Comparison of ENCODE assay signal across 16 cellular contexts in genomic region chr19:3549816-3550215, GRCh38. TPM values are rescaled to one million over a fixed set of nuclear protein-coding genes. Genes with fewer than 3 reads are reported as not detected.
DNase-seq lines count a peak whose midpoint lies in the region; ATAC-seq lines count a peak whose summit lies in the region.
"Had no signal": no experiment of that assay in that cellular context is flagged by ENCODE, and none has a peak within 500 bp of the region (broad histone marks: within the 10 kb centered on the region; RNA-seq: fewer than 3 reads in every experiment).

No MANE protein-coding gene starts in this region.

- H3K4me1 ChIP-seq in mesendoderm (ENCODE audit: control insufficient read depth, low read depth, low read length) (no peaks in the 10 kb centered on the region), right cardiac atrium (ENCODE audit: control insufficient read depth, insufficient read depth, low read length) (peaks cover 2% of the 10 kb centered on the region)
- H3K4me1 ChIP-seq: BE2C had no signal

- no peak overlapping the region for H3K4ac ChIP-seq in mesendoderm (ENCODE audit: low read depth, low read length)

- peaks cover 3% of the 10 kb centered on the region for H3K36me3 ChIP-seq in mesendoderm (ENCODE audit: control insufficient read depth, insufficient read depth, low read length)

- no peak for DNase-seq in activated CD4-positive, alpha-beta T cell treated with anti-CD3 and anti-CD28 coated beads, Interleukin-2, amount 10 ng/mL, durations not matched to agents 24 days and 14 days
- DNase-seq in activated CD4-positive, alpha-beta T cell treated with anti-CD3 and anti-CD28 coated beads for 4 hours, result no peak
- DNase-seq in D341Med (ENCODE audit: low spot score) (peak; percentile 57), mesendoderm (no peak), right cardiac atrium (no peak)
- DNase-seq: BE2C, DMS79 treated with DMSO at 0.1 percent for 48 hours, EL, H7, IMR-90, KBM-7 had no signal

- peak overlapping the region; percentile 53 for H3K27ac Mint-ChIP-seq in activated CD4-positive, alpha-beta T cell treated with anti-CD3 and anti-CD28 coated beads, Interleukin-2, amount 10 ng/mL, durations not matched to agents 24 days and 14 days
- H3K27ac Mint-ChIP-seq in dendritic cell treated with granulocyte-macrophage colony-stimulating factor and Interleukin-4, amounts not matched to agents 40 ng/mL and 50 ng/mL, for 4 days, result peak overlapping the region; percentile 89
- H3K27ac Mint-ChIP-seq: GM23338 had no signal

- no peak overlapping the region for H2BK5ac ChIP-seq in mesendoderm (ENCODE audit: low read length)

- H3K36me3 Mint-ChIP-seq in activated CD4-positive, alpha-beta T cell treated with anti-CD3 and anti-CD28 coated beads, Interleukin-2, amount 10 ng/mL, durations not matched to agents 24 days and 14 days (ENCODE audit: low read depth), result peaks cover 33% of the 10 kb centered on the region
- H3K36me3 Mint-ChIP-seq in dendritic cell treated with granulocyte-macrophage colony-stimulating factor and Interleukin-4, amounts not matched to agents 40 ng/mL and 50 ng/mL, for 4 days (ENCODE audit: low read depth), result peaks cover 97% of the 10 kb centered on the region

- no peaks in the 10 kb centered on the region for H3K9me3 Mint-ChIP-seq in activated CD4-positive, alpha-beta T cell treated with anti-CD3 and anti-CD28 coated beads, Interleukin-2, amount 10 ng/mL, durations not matched to agents 24 days and 14 days
- H3K9me3 Mint-ChIP-seq in dendritic cell treated with granulocyte-macrophage colony-stimulating factor and Interleukin-4, amounts not matched to agents 40 ng/mL and 50 ng/mL, for 4 days, result no peaks in the 10 kb centered on the region
- H3K9me3 Mint-ChIP-seq: GM23338 had no signal

- peaks cover 26% of the 10 kb centered on the region for H3K4me1 Mint-ChIP-seq in activated CD4-positive, alpha-beta T cell treated with anti-CD3 and anti-CD28 coated beads, Interleukin-2, amount 10 ng/mL, durations not matched to agents 24 days and 14 days
- peaks cover 80% of the 10 kb centered on the region for H3K4me1 Mint-ChIP-seq in dendritic cell treated with granulocyte-macrophage colony-stimulating factor and Interleukin-4, amounts not matched to agents 40 ng/mL and 50 ng/mL, for 4 days (ENCODE audit: low read depth)
- H3K4me1 Mint-ChIP-seq: GM23338 had no signal

- no peaks in the 10 kb centered on the region for H3K79me2 ChIP-seq in mesendoderm (ENCODE audit: control insufficient read depth, insufficient read depth, low read length)

- no peaks in the 10 kb centered on the region for H3K9me3 ChIP-seq in right cardiac atrium (ENCODE audit: control insufficient read depth, low read length)
- H3K9me3 ChIP-seq: BE2C had no signal

- no peak overlapping the region for H3K4me2 ChIP-seq in mesendoderm (ENCODE audit: low read length)
- H3K4me2 ChIP-seq: GM23338 had no signal

- H3K56ac ChIP-seq in mesendoderm (ENCODE audit: low read length), result no peak overlapping the region

- ATAC-seq in HG03439 (IDR thresholded peaks at IDR 0.05; ENCODE audit: unreplicated experiment), result no peak
- no peak for ATAC-seq in right cardiac atrium
- ATAC-seq: GM23338 had no signal

- H2AK5ac ChIP-seq in mesendoderm (ENCODE audit: low read length), result no peak overlapping the region

- no CpG with 5 or more reads among the region's 10 CpGs for WGBS in mesendoderm (ENCODE audit: extremely low coverage, insufficient coverage, low lambda C conversion rate)
- WGBS in right cardiac atrium, result 84% methylated on average over 10 of the region's 10 CpGs

- no peak overlapping the region for H3K4me3 Mint-ChIP-seq in activated CD4-positive, alpha-beta T cell treated with anti-CD3 and anti-CD28 coated beads, Interleukin-2, amount 10 ng/mL, durations not matched to agents 24 days and 14 days
- H3K4me3 Mint-ChIP-seq in dendritic cell treated with granulocyte-macrophage colony-stimulating factor and Interleukin-4, amounts not matched to agents 40 ng/mL and 50 ng/mL, for 4 days, result peak overlapping the region; percentile 20
- H3K4me3 Mint-ChIP-seq: GM23338 had no signal

- no peak overlapping the region for H4K5ac ChIP-seq in mesendoderm (ENCODE audit: low read length)

- H3K18ac ChIP-seq in mesendoderm (ENCODE audit: low read length), result no peak overlapping the region

- H3K27ac ChIP-seq in mesendoderm (ENCODE audit: low read depth, low read length) (no peak overlapping the region), right cardiac atrium (ENCODE audit: low read length) (no peak overlapping the region)
- H3K27ac ChIP-seq: C4-2B had no signal

- no peaks in the 10 kb centered on the region for H3K27me3 ChIP-seq in mesendoderm (ENCODE audit: insufficient read depth, low read length, poor library complexity)
- no peaks in the 10 kb centered on the region for H3K27me3 ChIP-seq in right cardiac atrium (ENCODE audit: control insufficient read depth, insufficient read depth)
- H3K27me3 ChIP-seq: BE2C had no signal

- H4K8ac ChIP-seq in mesendoderm (ENCODE audit: low read depth, low read length), result no peak overlapping the region

- H3K23ac ChIP-seq in mesendoderm (ENCODE audit: low read length), result no peak overlapping the region

- intact Hi-C loops in activated CD4-positive, alpha-beta T cell treated with anti-CD3 and anti-CD28 coated beads, Interleukin-2, amount 10 ng/mL, durations not matched to agents 24 days and 14 days (cut with micrococcal nuclease), result loop anchor here (5.0 kb wide), 1 partner anchor 157 kb away; the partner anchor contains the start of gene TJP3
- intact Hi-C loops in dendritic cell treated with granulocyte-macrophage colony-stimulating factor and Interleukin-4, amounts not matched to agents 40 ng/mL and 50 ng/mL, for 4 days (cut with micrococcal nuclease), result loop anchor here (5.0 kb wide), 1 partner anchor 157 kb away; the partner anchor contains the start of gene TJP3
- intact Hi-C loops in right cardiac atrium (cut with DNase I), result loop anchor here (5.0 to 10.0 kb wide), 3 partner anchors 65 to 155 kb away; partner anchors contain the start of genes PIP5K1C (in 2 of the 4) and TJP3 (in 2 of the 4)

- no peak overlapping the region for H3K9ac ChIP-seq in mesendoderm (ENCODE audit: low read length)

- no peak overlapping the region for H2BK120ac ChIP-seq in mesendoderm (ENCODE audit: low read depth, low read length)

- H3K27me3 Mint-ChIP-seq in activated CD4-positive, alpha-beta T cell treated with anti-CD3 and anti-CD28 coated beads, Interleukin-2, amount 10 ng/mL, durations not matched to agents 24 days and 14 days, result no peaks in the 10 kb centered on the region
- no peaks in the 10 kb centered on the region for H3K27me3 Mint-ChIP-seq in dendritic cell treated with granulocyte-macrophage colony-stimulating factor and Interleukin-4, amounts not matched to agents 40 ng/mL and 50 ng/mL, for 4 days

- H3K4me3 ChIP-seq in mesendoderm (ENCODE audit: low read length), result no peak overlapping the region
- no peak overlapping the region for H3K4me3 ChIP-seq in right cardiac atrium (ENCODE audit: low read length)
- H3K4me3 ChIP-seq: GM23338 had no signal

- H2BK15ac ChIP-seq in mesendoderm (replicated peaks; ENCODE audit: low read depth), result no peak overlapping the region

- no peaks in the 10 kb centered on the region for H3K79me1 ChIP-seq in mesendoderm (ENCODE audit: low read length)

RNA-seq across cellular contexts. Expression of gene MFSD12, which starts 7.6 kb away (rescaled TPM):
- total RNA-seq in activated CD4-positive, alpha-beta T cell treated with anti-CD3 and anti-CD28 coated beads, Interleukin-2, amount 10 ng/mL, durations not matched to agents 24 days and 14 days, result 119 and 124 TPM in 2 replicates
- polyA plus RNA-seq in mesendoderm (2013, experiment 1 of 2), result 24.0 TPM
- polyA plus RNA-seq in mesendoderm (2013, experiment 2 of 2), result 23.7 TPM
- 10 to 100 TPM; 20.6 to 31.7 (median 29.6) TPM for total RNA-seq in right cardiac atrium
- 21.3 TPM for polyA plus RNA-seq in right cardiac atrium

RNA-seq across cellular contexts. Expression of gene TEKTIP1, which starts 10.8 kb away (rescaled TPM):
- total RNA-seq in activated CD4-positive, alpha-beta T cell treated with anti-CD3 and anti-CD28 coated beads, Interleukin-2, amount 10 ng/mL, durations not matched to agents 24 days and 14 days, result 1.4 and 2.2 TPM in 2 replicates
- 0.11 TPM for polyA plus RNA-seq in mesendoderm (2013, experiment 1 of 2)
- polyA plus RNA-seq in mesendoderm (2013, experiment 2 of 2), result 0.38 TPM
- 1 to 10 TPM in 1 of 4 donors, under 1 TPM in 1, not detected in 2; 0.97 to 1.2 TPM for total RNA-seq in right cardiac atrium
- 0.20 TPM for polyA plus RNA-seq in right cardiac atrium
- total RNA-seq: GM23338, H7, HT-29, IMR-90 had no signal
- polyA plus RNA-seq: GM23338, IMR-90 had no signal

RNA-seq across cellular contexts. Expression of gene HMG20B, which starts 22.9 kb away (rescaled TPM):
- 53.7 and 59.3 TPM in 2 replicates for total RNA-seq in activated CD4-positive, alpha-beta T cell treated with anti-CD3 and anti-CD28 coated beads, Interleukin-2, amount 10 ng/mL, durations not matched to agents 24 days and 14 days
- polyA plus RNA-seq in mesendoderm (2013, experiment 1 of 2), result 41.2 TPM
- 42.0 TPM for polyA plus RNA-seq in mesendoderm (2013, experiment 2 of 2)
- total RNA-seq in right cardiac atrium, result 10 to 100 TPM; 35.7 to 46.0 (median 36.2) TPM
- 50.5 TPM for polyA plus RNA-seq in right cardiac atrium

RNA-seq across cellular contexts. Expression of gene GIPC3, which starts 35.5 kb away (rescaled TPM):
- 0.36 and 0.37 TPM in 2 replicates for total RNA-seq in activated CD4-positive, alpha-beta T cell treated with anti-CD3 and anti-CD28 coated beads, Interleukin-2, amount 10 ng/mL, durations not matched to agents 24 days and 14 days
- 0.49 TPM for polyA plus RNA-seq in mesendoderm (2013, experiment 1 of 2)
- 0.53 TPM for polyA plus RNA-seq in mesendoderm (2013, experiment 2 of 2)
- total RNA-seq in right cardiac atrium, result 1 to 10 TPM in 2 of 4 donors, under 1 TPM in 2; 0.89 to 2.1 (median 1.2) TPM
- polyA plus RNA-seq in right cardiac atrium, result 1.2 TPM
- total RNA-seq: HT-29 had no signal

RNA-seq across cellular contexts. Expression of gene FZR1, which starts 43.7 kb away (rescaled TPM):
- 37.3 and 38.7 TPM in 2 replicates for total RNA-seq in activated CD4-positive, alpha-beta T cell treated with anti-CD3 and anti-CD28 coated beads, Interleukin-2, amount 10 ng/mL, durations not matched to agents 24 days and 14 days
- 20.3 TPM for polyA plus RNA-seq in mesendoderm (2013, experiment 1 of 2)
- 21.8 TPM for polyA plus RNA-seq in mesendoderm (2013, experiment 2 of 2)
- 10 to 100 TPM; 18.6 to 23.3 (median 21.8) TPM for total RNA-seq in right cardiac atrium
- polyA plus RNA-seq in right cardiac atrium, result 14.3 TPM
